In the genomic region with DNA sequence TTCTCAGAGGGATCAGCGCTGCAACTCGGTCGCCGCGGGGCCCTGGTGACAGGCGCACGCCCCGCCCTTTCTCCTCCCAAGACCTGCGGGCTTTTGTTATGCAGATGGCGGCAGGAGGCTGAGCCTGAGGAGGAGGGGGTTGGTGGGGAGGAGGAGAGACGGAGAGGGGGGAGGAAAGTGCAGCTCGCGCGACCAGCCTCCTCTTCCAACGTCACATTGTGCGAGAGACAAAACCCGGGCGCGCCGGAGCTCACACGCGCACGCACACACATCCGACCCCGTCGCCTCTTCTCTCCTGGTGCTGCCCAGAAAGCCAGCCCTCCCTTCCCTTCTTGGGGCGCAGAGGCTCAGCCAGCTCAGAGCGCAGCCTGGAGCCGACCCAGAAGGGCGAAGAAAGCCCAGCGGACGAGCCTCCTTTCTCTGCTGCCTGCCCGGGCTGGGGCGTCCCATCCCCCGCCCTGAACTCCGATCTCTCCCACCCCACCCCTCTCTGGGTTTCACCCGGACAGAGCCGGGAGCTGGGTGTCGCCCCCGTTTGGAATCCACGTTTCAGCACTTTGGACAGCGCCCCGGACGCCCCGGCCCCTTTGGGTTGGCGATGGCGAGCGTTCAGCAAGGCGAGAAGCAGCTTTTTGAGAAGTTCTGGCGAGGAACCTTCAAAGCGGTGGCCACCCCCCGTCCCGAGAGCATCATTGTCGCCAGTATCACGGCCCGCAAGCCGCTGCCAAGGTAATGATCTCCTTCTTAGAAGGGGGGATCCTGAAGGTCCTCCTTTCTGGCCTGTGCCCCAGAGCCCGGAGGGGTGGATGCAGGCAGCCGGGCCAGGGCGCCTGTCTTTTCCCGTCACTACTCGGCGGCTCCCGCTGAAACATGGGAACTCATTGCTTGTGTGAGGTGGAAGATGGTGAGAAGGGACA, we compare ENCODE assay signal across 8 cellular contexts. TPM values are rescaled to one million over a fixed set of nuclear protein-coding genes. Genes with fewer than 3 reads are reported as not detected.
DNase-seq lines count a peak whose midpoint lies in the region; ATAC-seq, FAIRE-seq and TF ChIP-seq lines count a peak whose summit lies in the region.

A gene with protein sequence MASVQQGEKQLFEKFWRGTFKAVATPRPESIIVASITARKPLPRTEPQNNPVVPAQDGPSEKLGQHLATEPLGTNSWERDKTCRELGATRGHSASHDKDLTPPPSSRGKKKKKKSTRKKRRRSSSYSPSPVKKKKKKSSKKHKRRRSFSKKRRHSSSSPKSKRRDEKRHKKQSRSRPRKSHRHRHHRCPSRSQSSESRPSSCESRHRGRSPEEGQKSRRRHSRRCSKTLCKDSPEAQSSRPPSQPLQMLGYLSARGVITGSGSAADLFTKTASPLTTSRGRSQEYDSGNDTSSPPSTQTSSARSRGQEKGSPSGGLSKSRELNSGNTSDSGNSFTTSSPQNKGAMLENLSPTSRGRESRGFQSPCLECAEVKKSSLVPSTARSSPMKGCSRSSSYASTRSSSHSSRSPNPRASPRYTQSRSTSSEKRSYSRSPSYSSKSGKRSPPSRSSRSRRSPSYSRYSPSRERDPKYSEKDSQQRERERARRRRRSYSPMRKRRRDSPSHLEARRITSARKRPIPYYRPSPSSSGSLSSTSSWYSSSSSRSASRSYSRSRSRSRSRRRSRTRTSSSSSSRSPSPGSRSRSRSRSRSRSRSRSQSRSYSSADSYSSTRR (plus strand): TSS at position 257 of the 917 bp plus-strand sequence. CDS start 342 bp downstream, at position 599.

- ATAC-seq in GM19463 (IDR thresholded peaks at IDR 0.05; ENCODE audit: unreplicated experiment) (no peak), HG03280 (IDR thresholded peaks at IDR 0.05; ENCODE audit: unreplicated experiment) (no peak)

- peaks cover 60% of the 10 kb centered on the region for H3K27me3 Mint-ChIP-seq in neural crest cell (ENCODE audit: low read depth)

- H3K4me3 Mint-ChIP-seq in neural crest cell = peak within 1 kb of the TSS; percentile 90

- H3K36me3 Mint-ChIP-seq in neural crest cell (ENCODE audit: low read depth) = no peaks in the 10 kb centered on the region

- TF ChIP-seq POLR2A in GM12892 (IDR thresholded peaks at IDR 0.05; ENCODE audit: low read depth, low read length) = no peak

- H3K27ac Mint-ChIP-seq in neural crest cell (ENCODE audit: unreplicated experiment) = peak within 1 kb of the TSS; percentile 53

- H3K27ac ChIP-seq in cingulate gyrus (ENCODE audit: low read depth, low read length) = peak within 1 kb of the TSS; percentile 47

- peaks cover 50% of the 10 kb centered on the region for H3K4me1 Mint-ChIP-seq in neural crest cell

- no peak for TF ChIP-seq CTCF in neural crest cell (conservative IDR thresholded peaks at IDR 0.05)
- no peak for TF ChIP-seq CTCF in GM20000 (IDR thresholded peaks at IDR 0.05; ENCODE audit: extremely low read depth, missing control alignments)

- no peak for FAIRE-seq in GM12892 (lab: Jason Lieb, UNC)

- no peaks in the 10 kb centered on the region for H3K9me3 Mint-ChIP-seq in neural crest cell

- DNase-seq in GM12892 (ENCODE audit: insufficient read length) = peak; percentile 25
- peak; percentile 83 for DNase-seq in NCI-H2196 (lab: John Stamatoyannopoulos, UW; ENCODE audit: unreplicated experiment)
- DNase-seq in neural crest cell (ENCODE audit: low read depth, low spot score) = peak; percentile 83
- no peak for DNase-seq in HPDE6-E6E7 (ENCODE audit: extremely low spot score)
- DNase-seq in GM20000 (ENCODE audit: low spot score) = no peak

RNA-seq across cellular contexts. Expression of the gene that starts here (rescaled TPM):
- polyA plus RNA-seq in GM12892 (2012; ENCODE audit: missing spikeins) = not detected
- total RNA-seq in neural crest cell = 9.1 and 10.8 TPM in 2 replicates

Comparison
In these comparisons a context has a peak if more than half of its experiments do, and no peak if none do; other contexts are left out.
1. DNase-seq: peak in GM12892 (single experiment), NCI-H2196 (single experiment) and neural crest cell (single experiment); none in HPDE6-E6E7 (single experiment) and GM20000 (single experiment).